Comparison of ENCODE assay signal across 8 cellular contexts in the genomic region with DNA sequence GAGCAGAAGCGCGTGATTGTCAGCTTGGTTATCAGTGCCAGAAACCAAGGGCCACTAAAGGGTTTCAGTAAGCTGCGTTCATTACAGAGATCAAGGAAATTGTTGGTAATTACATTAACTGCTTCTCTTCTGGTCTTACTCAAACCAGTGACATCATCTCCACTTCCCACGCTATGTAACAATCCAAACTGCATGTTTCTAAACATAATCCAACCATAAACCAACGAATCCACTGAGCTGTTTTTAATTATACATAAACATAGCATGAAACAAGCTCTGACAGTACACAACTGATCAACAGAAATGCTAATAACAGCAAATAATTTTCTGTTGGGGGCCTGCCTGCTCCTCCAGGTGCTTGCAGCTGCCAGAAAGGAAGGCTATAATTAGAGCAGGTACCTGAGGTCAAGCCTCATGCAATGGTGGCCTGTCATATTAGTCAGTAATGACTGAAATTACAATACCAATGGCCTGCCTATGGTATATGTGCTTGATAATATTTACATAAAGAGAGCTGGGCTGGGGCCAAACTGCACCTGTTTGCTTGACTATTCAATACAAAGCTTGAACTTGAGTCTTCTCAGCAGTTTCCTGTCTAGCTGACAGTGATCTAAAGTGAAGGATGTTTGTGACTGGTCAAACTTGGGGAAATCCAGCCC. TPM values are rescaled to one million over a fixed set of nuclear protein-coding genes. Genes with fewer than 3 reads are reported as not detected.
DNase-seq lines count a peak whose midpoint lies in the region; ATAC-seq, FAIRE-seq and TF ChIP-seq lines count a peak whose summit lies in the region.

No MANE protein-coding gene starts in this region.

- H3K36me3 ChIP-seq in breast epithelium (no peaks in the 10 kb centered on the region), HepG2 (replicated peaks in 1 of 2; ENCODE audit: control insufficient read depth in 1 of 2, insufficient read depth in 2 of 2, low read length in 2 of 2) (peaks cover 2 to 26% of the 10 kb centered on the region in 2 experiments)

- peak overlapping the region; percentile 85 for H3K4me2 ChIP-seq in HepG2 (ENCODE audit: low read depth, low read length)

- DNase-seq in HT-29 (ENCODE audit: low spot score) (peak; percentile 68), breast epithelium (ENCODE audit: low spot score in 2 of 2) (no peak), HepG2 (ENCODE audit: low spot score) (peak; percentile 76), occipital lobe (lab: John Stamatoyannopoulos, UW) (no peak)

- in situ Hi-C loops in HepG2 (cut with HindIII; ENCODE audit: extremely low pct_ligation_motif_present, low pct_unique_long_range_greater_than_20kb) = no loop called here

- H3K4me3 ChIP-seq in GM08714 (ENCODE audit: low read length) = peak overlapping the region; percentile 72
- H3K4me3 ChIP-seq in breast epithelium = peak overlapping the region; percentile 40 to 65 (median 51)
- H3K4me3 ChIP-seq in HepG2 (replicated peaks in 1 of 3; ENCODE audit: insufficient read depth in 1 of 3, low read depth in 2 of 3, low read length in 3 of 3) = peak overlapping the region; percentile 62 to 71 (median 66); a peak in 5 of 6 replicates

- POLR2A ChIA-PET in HepG2 (lab: Yijun Ruan, JAX) = interaction anchor here (0.6 to 3.0 kb wide), 12 partner anchors 9 to 231 kb away, joined by 3 to 44 read pairs (median 7); a partner anchor contains a TSS

- ATAC-seq in GM21447 (IDR thresholded peaks at IDR 0.05; ENCODE audit: unreplicated experiment) (peak; percentile 85), HepG2 (peak; percentile 79)

- TF ChIP-seq RAD21 in HepG2 (CRISPR knock-in tag; IDR thresholded peaks at IDR 0.05) = no peak

- H3K27ac ChIP-seq in breast epithelium = peak overlapping the region; percentile 92 to 94
- peak overlapping the region; percentile 91 for H3K27ac ChIP-seq in HepG2 (ENCODE audit: extremely low read length, insufficient read depth, low read length)
- peak overlapping the region; percentile 86 for H3K27ac ChIP-seq in temporal lobe (ENCODE audit: low read depth, low read length)

- WGBS in HepG2 (ENCODE audit: low lambda C conversion rate) = 77% methylated on average over 5 of the region's 5 CpGs

- H4K20me1 ChIP-seq in HepG2 (ENCODE audit: insufficient read depth, low read length) = no peaks in the 10 kb centered on the region

- intact Hi-C loops in breast epithelium (cut with DNase I; ENCODE audit: low total_unique reads) = no loop called here
- intact Hi-C loops in HepG2 (cut with micrococcal nuclease; ENCODE audit: unreplicated experiment) = loop anchor here (1.0 to 5.0 kb wide), 3 partner anchors 40 to 136 kb away; a partner anchor contains a TSS

- H2AFZ ChIP-seq in HepG2 (ENCODE audit: low read length) = no peak overlapping the region

- TF ChIP-seq CTCF in breast epithelium (IDR thresholded peaks at IDR 0.05) = no peak
- TF ChIP-seq CTCF in HepG2 (CRISPR knock-in tag; IDR thresholded peaks at IDR 0.05) = no peak

- no peaks in the 10 kb centered on the region for H3K9me3 ChIP-seq in breast epithelium
- H3K9me3 ChIP-seq in HepG2 (ENCODE audit: low read length) = no peaks in the 10 kb centered on the region

- peak; percentile 61 for FAIRE-seq in HepG2 (lab: Jason Lieb, UNC)

- peaks cover 76% of the 10 kb centered on the region for H3K79me2 ChIP-seq in HepG2 (ENCODE audit: insufficient read depth, low read length)

- TF ChIP-seq EP300 in HepG2 (IDR thresholded peaks at IDR 0.05; ENCODE audit: low read depth in 2 of 2, low read length in 2 of 2) = peak in 1 of 2 experiments; percentile 14; a peak in 1 of 4 replicates
- TF ChIP-seq EP300 in HepG2 (CRISPR knock-in tag; IDR thresholded peaks at IDR 0.05; ENCODE audit: borderline replicate concordance) = no peak

- TF ChIP-seq POLR2A in breast epithelium (IDR thresholded peaks at IDR 0.05) (no peak), HepG2 (IDR thresholded peaks at IDR 0.05; ENCODE audit: insufficient read depth in 1 of 2, low read depth in 2 of 2, low read length in 2 of 2) (no peak)

- no TSS peak for BruUV-seq in HepG2 (replicated peaks; lab: Mats Ljungman, UMichigan)

- H3K4me1 ChIP-seq in breast epithelium (peaks cover 0 to 17% of the 10 kb centered on the region in 2 donors), HepG2 (ENCODE audit: insufficient read depth, low read length) (peaks cover 70% of the 10 kb centered on the region)

- H3K9ac ChIP-seq in HepG2 (ENCODE audit: insufficient read depth, low read depth, low read length) = peak overlapping the region; percentile 80

- H3K27me3 ChIP-seq in breast epithelium (no peaks in the 10 kb centered on the region), HepG2 (ENCODE audit: control insufficient read depth in 1 of 2, insufficient read depth in 2 of 2, low read length in 2 of 2) (no peaks in the 10 kb centered on the region)

- CTCF ChIA-PET in HepG2 (lab: Yijun Ruan, JAX; ENCODE audit: low intra/inter-chr PET ratio, low total read pairs) = no interaction called here

TF ChIP-seq in PFSK-1, 5 proteins besides CTCF, POLR2A, EP300 and RAD21:
- TF ChIP-seq POLR2AphosphoS5 (IDR thresholded peaks at IDR 0.05; ENCODE audit: low read depth, low read length) (no peak), TAF1 (IDR thresholded peaks at IDR 0.05; ENCODE audit: borderline replicate concordance, insufficient read depth, low read length) (peak; percentile 20; the same call in 1 of the 2 replicates)
TF ChIP-seq in PFSK-1: peak in this region for 1.

TF ChIP-seq in HepG2, 621 proteins besides CTCF, POLR2A, EP300 and RAD21 (continues in another document):
- no peak; the same call in 1 of the 2 replicates for TF ChIP-seq ZNF792 (CRISPR knock-in tag; IDR thresholded peaks at IDR 0.05)
- TF ChIP-seq HCFC1 (IDR thresholded peaks at IDR 0.05; ENCODE audit: low read depth, low read length) = no peak
- no peak for TF ChIP-seq KLF6 (CRISPR knock-in tag; IDR thresholded peaks at IDR 0.05)
- TF ChIP-seq, protein P1, sequence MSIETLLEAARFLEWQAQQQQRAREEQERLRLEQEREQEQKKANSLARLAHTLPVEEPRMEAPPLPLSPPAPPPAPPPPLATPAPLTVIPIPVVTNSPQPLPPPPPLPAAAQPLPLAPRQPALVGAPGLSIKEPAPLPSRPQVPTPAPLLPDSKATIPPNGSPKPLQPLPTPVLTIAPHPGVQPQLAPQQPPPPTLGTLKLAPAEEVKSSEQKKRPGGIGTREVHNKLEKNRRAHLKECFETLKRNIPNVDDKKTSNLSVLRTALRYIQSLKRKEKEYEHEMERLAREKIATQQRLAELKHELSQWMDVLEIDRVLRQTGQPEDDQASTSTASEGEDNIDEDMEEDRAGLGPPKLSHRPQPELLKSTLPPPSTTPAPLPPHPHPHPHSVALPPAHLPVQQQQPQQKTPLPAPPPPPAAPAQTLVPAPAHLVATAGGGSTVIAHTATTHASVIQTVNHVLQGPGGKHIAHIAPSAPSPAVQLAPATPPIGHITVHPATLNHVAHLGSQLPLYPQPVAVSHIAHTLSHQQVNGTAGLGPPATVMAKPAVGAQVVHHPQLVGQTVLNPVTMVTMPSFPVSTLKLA (IDR thresholded peaks at IDR 0.05) = no peak
- TF ChIP-seq RFX1 (IDR thresholded peaks at IDR 0.05) = no peak
- TF ChIP-seq, protein P2, sequence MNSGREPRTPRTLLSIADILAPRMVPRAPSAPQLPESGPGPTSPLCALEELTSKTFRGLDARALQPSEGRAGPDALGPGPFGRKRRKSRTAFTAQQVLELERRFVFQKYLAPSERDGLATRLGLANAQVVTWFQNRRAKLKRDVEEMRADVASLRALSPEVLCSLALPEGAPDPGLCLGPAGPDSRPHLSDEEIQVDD (CRISPR knock-in tag; IDR thresholded peaks at IDR 0.05; ENCODE audit: borderline replicate concordance) = no peak
- no peak for TF ChIP-seq ZNF766 (CRISPR knock-in tag; IDR thresholded peaks at IDR 0.05; ENCODE audit: borderline replicate concordance)
- no peak for TF ChIP-seq ZNF761 (CRISPR knock-in tag; conservative IDR thresholded peaks at IDR 0.05)
- no peak for TF ChIP-seq PITX1 (CRISPR knock-in tag; IDR thresholded peaks at IDR 0.05)
- TF ChIP-seq ZFYVE20 (CRISPR knock-in tag; IDR thresholded peaks at IDR 0.05; ENCODE audit: borderline replicate concordance, low read depth) = no peak
- no peak for TF ChIP-seq NONO (IDR thresholded peaks at IDR 0.05)
- 0 out of 2 replicates have a peak, but pooled peaks have one; percentile 3 for TF ChIP-seq NONO (CRISPR knock-in tag; conservative IDR thresholded peaks at IDR 0.05)
- no peak for TF ChIP-seq ZNF883 (CRISPR knock-in tag; IDR thresholded peaks at IDR 0.05; ENCODE audit: not compliant biosample characterization)
- TF ChIP-seq HNRNPUL1 (IDR thresholded peaks at IDR 0.05; ENCODE audit: low read depth, low read length) = no peak
- TF ChIP-seq SOX5 (CRISPR knock-in tag; IDR thresholded peaks at IDR 0.05; ENCODE audit: borderline replicate concordance) = 0 out of 2 replicates have a peak, but pooled peaks have one; percentile 52

RNA-seq across cellular contexts. Expression of a gene that starts 40.1 kb away (rescaled TPM):
- total RNA-seq in HT-29 (2014; rRNA removed; shearing (Covaris generic)) = 47.7 and 50.7 TPM in 2 replicates
- 43.9 TPM for polyA plus RNA-seq in PFSK-1 (2012; ENCODE audit: insufficient read length, low read depth)
- total RNA-seq in breast epithelium = 10 to 100 TPM; 58.3 to 87.1 (median 63.7) TPM
- 66.6 and 90.8 TPM in 2 replicates for total RNA-seq in HepG2 (2016; rRNA removed; fragmentation: Illumina TruSeq; extraction: Trizol)
- 20.3 and 22.0 TPM in 2 replicates for total RNA-seq in HepG2 (2016; cell fraction: cytosol; rRNA removed; fragmentation: Illumina TruSeq; extraction: Trizol; ENCODE audit: low read depth)
- total RNA-seq in HepG2 (2016; cell fraction: insoluble cytoplasmic fraction; rRNA removed; fragmentation: Illumina TruSeq; extraction: Trizol) = 66.5 and 79.2 TPM in 2 replicates
- total RNA-seq in HepG2 (2016; cell fraction: membrane; rRNA removed; fragmentation: Illumina TruSeq; extraction: Trizol) = 93.9 and 107 TPM in 2 replicates
- total RNA-seq in HepG2 (2016; cell fraction: nucleus; rRNA removed; fragmentation: Illumina TruSeq; extraction: Trizol) = 37.4 and 39.5 TPM in 2 replicates
- polyA plus RNA-seq in HepG2 (2011; rRNA removed) = 45.5 and 50.6 TPM in 2 replicates
- 39.2 and 46.8 TPM in 2 replicates for polyA plus RNA-seq in HepG2 (2011; cell fraction: cytosol; rRNA removed)
- 18.1 and 22.0 TPM in 2 replicates for polyA plus RNA-seq in HepG2 (2011; cell fraction: nucleus; rRNA removed)
- polyA plus RNA-seq in HepG2 (2012) = 76.7 and 76.9 TPM in 2 replicates
- polyA plus RNA-seq in HepG2 (2016; cell fraction: cytosol; fragmentation: Illumina TruSeq; extraction: Trizol; ENCODE audit: low read depth) = 23.8 and 24.6 TPM in 2 replicates
- 79.1 and 86.9 TPM in 2 replicates for polyA plus RNA-seq in HepG2 (2016; cell fraction: insoluble cytoplasmic fraction; fragmentation: Illumina TruSeq; extraction: Trizol; ENCODE audit: low read depth)
- 82.0 and 93.2 TPM in 2 replicates for polyA plus RNA-seq in HepG2 (2016; cell fraction: membrane; fragmentation: Illumina TruSeq; extraction: Trizol; ENCODE audit: low read depth)
- 42.3 and 46.6 TPM in 2 replicates for polyA plus RNA-seq in HepG2 (2016; cell fraction: nucleus; fragmentation: Illumina TruSeq; extraction: Trizol; ENCODE audit: insufficient read depth, low read depth)
- polyA minus RNA-seq in HepG2 (2011; rRNA and poly(A)+ RNA removed; ENCODE audit: low replicate concordance) = 122 and 124 TPM in 2 replicates
- polyA minus RNA-seq in HepG2 (2011; cell fraction: cytosol; rRNA and poly(A)+ RNA removed) = 45.1 and 48.4 TPM in 2 replicates
- polyA minus RNA-seq in HepG2 (2011; cell fraction: nucleus; rRNA and poly(A)+ RNA removed) = 27.2 and 30.5 TPM in 2 replicates
- 16.7 TPM for total RNA-seq in temporal lobe
- 21.7 TPM for total RNA-seq in occipital lobe

Comparison
In these comparisons a context has a peak if more than half of its experiments do, and no peak if none do; other contexts are left out.
1. DNase-seq: peak in HT-29 (single experiment) and HepG2 (single experiment); none in breast epithelium (0 of 2) and occipital lobe (single experiment).
2. Peak in every context shown above with its lines, with median percentiles within 50 percentile points of each other: H3K4me3 ChIP-seq and H3K27ac ChIP-seq.